ENCODE assay signal across 27 cellular contexts in genomic region chr3:37808656-37809055, GRCh38. TPM values are rescaled to one million over a fixed set of nuclear protein-coding genes. Genes with fewer than 3 reads are reported as not detected.
"Had no signal": no experiment of that assay in that cellular context is flagged by ENCODE, and none has a peak within 500 bp of the region (broad histone marks: within the 10 kb centered on the region; RNA-seq: fewer than 3 reads in every experiment).

No MANE protein-coding gene starts in this region.

- H3K4me3 ChIP-seq: colonic mucosa, dorsolateral prefrontal cortex, mucosa of descending colon, ovary, right lobe of liver, thyroid gland, upper lobe of left lung, vagina had no signal

- H3K27me3 ChIP-seq: colonic mucosa, dorsolateral prefrontal cortex, foreskin keratinocyte, ovary, right lobe of liver, thyroid gland, upper lobe of left lung, vagina had no signal

- H3K4me1 ChIP-seq: colonic mucosa, foreskin keratinocyte, right lobe of liver had no signal

- DNase-seq: activated B cell treated with CpG ODN at 0.5 μM for 24 hours; activated CD4-positive, alpha-beta T cell treated with anti-CD3 and anti-CD28 coated beads, Interleukin-2, amount 50 U/mL, for 1 hour; activated CD8-positive, alpha-beta T cell treated with anti-CD3 and anti-CD28 coated beads for 36 hours; activated naive CD4-positive, alpha-beta T cell treated with Interleukin-2 at 50 U/mL for 16 hours; activated T-cell treated with anti-CD3 and anti-CD28 coated beads, Interleukin-2, amount 50 U/mL, for 48 hours; anterior cingulate cortex; cerebellar nuclear complex; colonic mucosa; dorsolateral prefrontal cortex; effector memory CD8-positive, alpha-beta T cell; foreskin keratinocyte; islet precursor cell; left ventricle myocardium superior; mucosa of descending colon; ovary; right lobe of liver; small intestine; stimulated activated CD4-positive, alpha-beta T cell treated with anti-CD3 and anti-CD28 coated beads, Interleukin-4, amount 100 ng/mL, for 24 hours; stimulated activated naive CD8-positive, alpha-beta T cell treated with anti-CD3 and anti-CD28 coated beads, Interleukin-15, amount 100 ng/mL, for 72 hours; substantia nigra; T-helper 1 cell; thyroid gland; upper lobe of left lung had no signal

- H3K9me3 ChIP-seq: colonic mucosa, mucosa of descending colon, ovary, right lobe of liver, thyroid gland, upper lobe of left lung, vagina had no signal

- H3K36me3 ChIP-seq: colonic mucosa, ovary, vagina had no signal

- FAIRE-seq: endothelial cell of umbilical vein, small intestine had no signal

- ATAC-seq: activated CD8-positive, alpha-beta T cell treated with anti-CD3 and anti-CD28 coated beads for 36 hours; effector memory CD8-positive, alpha-beta T cell; esophagus mucosa; foreskin keratinocyte; left ventricle myocardium superior; mucosa of descending colon; right lobe of liver; stimulated activated effector memory CD8-positive, alpha-beta T cell treated with anti-CD3 and anti-CD28 coated beads, Interleukin-12 subunit alpha, Interleukin-12 subunit beta, amount 100 ng/mL, for 72 hours; stimulated activated naive CD8-positive, alpha-beta T cell treated with anti-CD3 and anti-CD28 coated beads, Interleukin-15, amount 100 ng/mL, for 72 hours had no signal

- H3K27ac ChIP-seq: colonic mucosa, dorsolateral prefrontal cortex, foreskin keratinocyte, ovary, right lobe of liver, thyroid gland, upper lobe of left lung, vagina had no signal

RNA-seq across cellular contexts. Expression of gene CTDSPL, which starts 53.0 kb away (rescaled TPM):
- total RNA-seq: activated B cell treated with CpG ODN at 0.5 μM for 24 hours had no signal
